In genomic region chr10:90859321-90859751, GRCh38 we compare ENCODE assay signal across 14 cellular contexts. TPM values are rescaled to one million over a fixed set of nuclear protein-coding genes. Genes with fewer than 3 reads are reported as not detected.
DNase-seq lines count a peak whose midpoint lies in the region; ATAC-seq and TF ChIP-seq lines count a peak whose summit lies in the region.
"Had no signal": no experiment of that assay in that cellular context is flagged by ENCODE, and none has a peak within 500 bp of the region (broad histone marks: within the 10 kb centered on the region; RNA-seq: fewer than 3 reads in every experiment).

No MANE protein-coding gene starts in this region.

- peak overlapping the region; percentile 88 for H3K4me3 Mint-ChIP-seq in glutamatergic neuron (ENCODE audit: unreplicated experiment)
- H3K4me3 Mint-ChIP-seq: activated CD4-positive, alpha-beta memory T cell treated with anti-CD3 and anti-CD28 coated beads for 36 hours had no signal

- H3K4me1 Mint-ChIP-seq in glutamatergic neuron (ENCODE audit: low read depth, unreplicated experiment) = peaks cover 12% of the 10 kb centered on the region

- H3K4me1 ChIP-seq in adipocyte (ENCODE audit: control insufficient read depth, insufficient read depth, low read length) (no peaks in the 10 kb centered on the region), upper lobe of left lung (peaks cover 5 to 17% (median 8%) of the 10 kb centered on the region in 4 donors)

- no peaks in the 10 kb centered on the region for H3K9me3 ChIP-seq in MG63
- H3K9me3 ChIP-seq in adipocyte (ENCODE audit: control insufficient read depth, low read length) = no peaks in the 10 kb centered on the region
- no peaks in the 10 kb centered on the region for H3K9me3 ChIP-seq in upper lobe of left lung

- no peaks in the 10 kb centered on the region for H3K36me3 Mint-ChIP-seq in glutamatergic neuron (ENCODE audit: unreplicated experiment)
- H3K36me3 Mint-ChIP-seq: activated CD4-positive, alpha-beta memory T cell treated with anti-CD3 and anti-CD28 coated beads for 36 hours had no signal

- TF ChIP-seq EP300 in upper lobe of left lung (IDR thresholded peaks at IDR 0.05) = no peak

- TF ChIP-seq CTCF in glutamatergic neuron (IDR thresholded peaks at IDR 0.05; ENCODE audit: partially characterized antibody, unreplicated experiment) = no peak
- no peak for TF ChIP-seq CTCF in upper lobe of left lung (IDR thresholded peaks at IDR 0.05)

- DNase-seq in AML-193 (lab: John Stamatoyannopoulos, UW) = peak; percentile 48 to 61
- no peak for DNase-seq in MG63
- DNase-seq in adipocyte (ENCODE audit: low read depth) = peak; percentile 72
- DNase-seq in glutamatergic neuron = no peak
- DNase-seq in posterior cingulate gyrus = no peak
- DNase-seq in T-helper 1 cell = no peak
- DNase-seq in occipital lobe (lab: John Stamatoyannopoulos, UW) = no peak
- DNase-seq in upper lobe of left lung = no peak
- DNase-seq: activated CD4-positive, alpha-beta memory T cell treated with anti-CD3 and anti-CD28 coated beads for 36 hours; anterior cingulate cortex; C1 segment of cervical spinal cord; NCI-H2029 treated with DMSO at 0.1 percent for 48 hours; retina; Right ventricle myocardium superior had no signal

- H3K27me3 Mint-ChIP-seq in glutamatergic neuron (ENCODE audit: unreplicated experiment) = peaks cover 8% of the 10 kb centered on the region

- H3K4me3 ChIP-seq in MG63 (peak overlapping the region; percentile 58), adipocyte (ENCODE audit: low read length) (no peak overlapping the region), upper lobe of left lung (no peak overlapping the region)

- intact Hi-C loops in posterior cingulate gyrus (cut with DNase I) = no loop called here

- ATAC-seq in upper lobe of left lung (ENCODE audit: low FRiP score in 2 of 2) = no peak

- peaks cover 9% of the 10 kb centered on the region for H3K9me3 Mint-ChIP-seq in glutamatergic neuron (ENCODE audit: unreplicated experiment)
- H3K9me3 Mint-ChIP-seq: activated CD4-positive, alpha-beta memory T cell treated with anti-CD3 and anti-CD28 coated beads for 36 hours had no signal

- peaks cover 4% of the 10 kb centered on the region; the same call in 1 of the 2 replicates for H3K27me3 ChIP-seq in MG63
- peaks cover 38% of the 10 kb centered on the region for H3K27me3 ChIP-seq in adipocyte (replicated peaks; ENCODE audit: control insufficient read depth, insufficient read depth, low read length)
- peaks cover 0 to 16% (median 3%) of the 10 kb centered on the region in 4 donors for H3K27me3 ChIP-seq in upper lobe of left lung

- TF ChIP-seq POLR2A in upper lobe of left lung (IDR thresholded peaks at IDR 0.05) = no peak

- no peak overlapping the region for H3K27ac ChIP-seq in upper lobe of left lung

- no peak overlapping the region for H3K9ac ChIP-seq in adipocyte (ENCODE audit: low read length)

- H3K27ac Mint-ChIP-seq in glutamatergic neuron (ENCODE audit: unreplicated experiment) = no peak overlapping the region
- H3K27ac Mint-ChIP-seq: activated CD4-positive, alpha-beta memory T cell treated with anti-CD3 and anti-CD28 coated beads for 36 hours had no signal

- 70% methylated on average over 5 of the region's 5 CpGs for WGBS in upper lobe of left lung, 2 donors

- H3K36me3 ChIP-seq in MG63 (no peaks in the 10 kb centered on the region), adipocyte (ENCODE audit: control insufficient read depth, insufficient read depth, low read length, severe bottlenecking) (no peaks in the 10 kb centered on the region), upper lobe of left lung (no peaks in the 10 kb centered on the region)

RNA-seq across cellular contexts. Expression of gene HTR7, which starts 1.5 kb away (rescaled TPM):
- total RNA-seq in MG63 (2014; rRNA removed; shearing (Covaris generic); ENCODE audit: low replicate concordance) = 6.4 and 7.6 TPM in 2 replicates
- total RNA-seq in glutamatergic neuron (ENCODE audit: unreplicated experiment) (13.3 TPM), occipital lobe (8.0 TPM), upper lobe of left lung (under 1 TPM in 3 of 6 donors, not detected in 3; 0.54 to 0.64 (median 0.59) TPM)
- total RNA-seq: activated CD4-positive, alpha-beta memory T cell treated with anti-CD3 and anti-CD28 coated beads for 36 hours had no signal

RNA-seq across cellular contexts. Expression of gene RPP30, which starts 12.4 kb away (rescaled TPM):
- total RNA-seq in MG63 (2014; rRNA removed; shearing (Covaris generic); ENCODE audit: low replicate concordance) = 61.5 and 78.7 TPM in 2 replicates
- total RNA-seq in glutamatergic neuron (ENCODE audit: unreplicated experiment) = 31.5 TPM
- 85.6 TPM for total RNA-seq in occipital lobe
- 10 to 100 TPM in 5 of 6 donors, 1 to 10 TPM in 1; 9.9 to 28.8 (median 23.2) TPM for total RNA-seq in upper lobe of left lung

Comparison
In these comparisons a context has a peak if more than half of its experiments do, and no peak if none do; other contexts are left out.
1. DNase-seq: peak in AML-193 (2 of 2) and adipocyte (single experiment); none in MG63 (single experiment), glutamatergic neuron (single experiment), posterior cingulate gyrus (0 of 10), T-helper 1 cell (0 of 5), occipital lobe (single experiment) and upper lobe of left lung (0 of 2).